13 cellular contexts compared by ENCODE assay signal in genomic region chr18:10101293-10101701, GRCh38.
DNase-seq lines count a peak whose midpoint lies in the region; ATAC-seq, FAIRE-seq and TF ChIP-seq lines count a peak whose summit lies in the region.
"Had no signal": no experiment of that assay in that cellular context is flagged by ENCODE, and none has a peak within 500 bp of the region (broad histone marks: within the 10 kb centered on the region; RNA-seq: fewer than 3 reads in every experiment).

No MANE protein-coding gene starts in this region.

- no peak for DNase-seq in Right ventricle myocardium superior
- no peak for DNase-seq in cardiac septum (ENCODE audit: low spot score)
- peak in 3 of 4 donors; percentile 34 to 45 (median 35) for DNase-seq in body of pancreas
- DNase-seq in kidney: peak; percentile 72
- no peak for DNase-seq in NCI-H1048 (lab: John Stamatoyannopoulos, UW)
- no peak for DNase-seq in lower leg skin (ENCODE audit: low spot score in 2 of 2)
- no peak for DNase-seq in NCI-H510A treated with DMSO at 0.1 percent for 48 hours (lab: John Stamatoyannopoulos, UW)
- no peak for DNase-seq in effector CD8-positive, alpha-beta T cell (lab: John Stamatoyannopoulos, UW)
- DNase-seq: NCI-H1436, uterus had no signal

- H3K4me1 ChIP-seq in body of pancreas: peaks cover 9% of the 10 kb centered on the region
- no peaks in the 10 kb centered on the region for H3K4me1 ChIP-seq in kidney (ENCODE audit: control insufficient read depth in 1 of 2, insufficient read depth in 1 of 2, low read depth in 1 of 2, low read length in 2 of 2)
- H3K4me1 ChIP-seq: prostate gland, uterus had no signal

- WGBS in body of pancreas, 2 donors: 30% methylated on average over 9 of the region's 9 CpGs
- 28 to 39% methylated on average over 9 of the region's 9 CpGs for WGBS in lower leg skin, 2 donors

- H3K27ac ChIP-seq in body of pancreas (no peak overlapping the region), kidney (ENCODE audit: low read depth in 2 of 2, low read length in 2 of 2) (no peak overlapping the region)
- H3K27ac ChIP-seq: epithelial cell of prostate, prostate gland, uterus had no signal

- TF ChIP-seq CTCF in body of pancreas (IDR thresholded peaks at IDR 0.05) (no peak), kidney (IDR thresholded peaks at IDR 0.05; ENCODE audit: borderline replicate concordance, extremely low read depth, insufficient read depth) (no peak), lower leg skin (IDR thresholded peaks at IDR 0.05) (no peak)

- intact Hi-C loops in Right ventricle myocardium superior (cut with DNase I): no loop called here
- intact Hi-C loops in cardiac septum (cut with DNase I): loop anchor here (10.0 kb wide), 1 partner anchor 414 kb away; no protein-coding TSS in a partner anchor
- intact Hi-C loops in body of pancreas (cut with DNase I): no loop called here
- intact Hi-C loops in kidney (cut with DNase I): no loop called here
- intact Hi-C loops in lower leg skin (cut with DNase I; ENCODE audit: low total_unique reads): no loop called here

- H3K27me3 ChIP-seq in body of pancreas: no peaks in the 10 kb centered on the region
- H3K27me3 ChIP-seq: uterus had no signal

- H3K9ac ChIP-seq in kidney (ENCODE audit: low read length in 2 of 2): no peak overlapping the region

- ATAC-seq in Right ventricle myocardium superior (ENCODE audit: poor library complexity) (peak; percentile 79), body of pancreas (peak; percentile 40)
- ATAC-seq: Panc1 had no signal

- no peaks in the 10 kb centered on the region for H3K36me3 ChIP-seq in body of pancreas (replicated peaks in 1 of 2; ENCODE audit: insufficient read depth in 1 of 2, low read depth in 2 of 2)
- H3K36me3 ChIP-seq in kidney (ENCODE audit: control insufficient read depth in 1 of 2, insufficient read depth in 2 of 2, low read length in 2 of 2): no peaks in the 10 kb centered on the region
- H3K36me3 ChIP-seq: prostate gland, uterus had no signal

- no peak for FAIRE-seq in kidney (lab: Jason Lieb, UNC)

- TF ChIP-seq POLR2A in body of pancreas (IDR thresholded peaks at IDR 0.05) (no peak), lower leg skin (IDR thresholded peaks at IDR 0.05) (no peak)

- H3K9me3 ChIP-seq in body of pancreas (no peaks in the 10 kb centered on the region), kidney (ENCODE audit: control insufficient read depth in 1 of 2, low read length in 2 of 2) (no peaks in the 10 kb centered on the region)
- H3K9me3 ChIP-seq: prostate gland, uterus had no signal

- no peak overlapping the region for H3K4me3 ChIP-seq in body of pancreas
- no peak overlapping the region for H3K4me3 ChIP-seq in kidney (ENCODE audit: low read length in 2 of 2)
- H3K4me3 ChIP-seq in lower leg skin (ENCODE audit: low read depth, poor library complexity, severe bottlenecking): no peak overlapping the region
- H3K4me3 ChIP-seq: prostate gland, uterus had no signal

Comparison
In these comparisons a context has a peak if more than half of its experiments do, and no peak if none do; other contexts are left out.
1. DNase-seq: peak in body of pancreas (3 of 4) and kidney (single experiment); none in Right ventricle myocardium superior (single experiment), cardiac septum (single experiment), NCI-H1048 (single experiment), lower leg skin (0 of 2), NCI-H510A treated with DMSO at 0.1 percent for 48 hours (single experiment) and effector CD8-positive, alpha-beta T cell (single experiment).